Comparison of ENCODE assay signal across 19 cellular contexts in the genomic region with DNA sequence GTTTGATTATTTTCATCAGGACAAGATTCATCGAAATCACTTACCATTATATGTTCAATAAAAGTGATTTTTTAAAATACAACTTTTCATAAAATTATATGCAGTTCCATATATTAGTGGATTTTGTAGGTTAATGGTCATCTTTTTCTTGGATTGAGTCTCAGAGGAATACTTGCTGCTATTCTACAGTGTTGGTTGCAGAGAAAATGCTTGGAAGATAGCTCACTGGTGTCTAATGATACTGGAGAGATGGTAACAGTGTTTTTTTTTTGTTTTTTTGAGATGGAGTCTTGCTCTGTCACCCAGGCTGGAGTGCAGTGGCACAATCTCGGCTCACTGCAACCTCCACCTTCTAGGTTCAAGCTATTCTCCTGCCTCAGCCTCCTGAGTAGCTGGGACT.
A peak's percentile ranks its signal among the peaks of the same experiment; 100 is the strongest.
DNase-seq lines count a peak whose midpoint lies in the region; ATAC-seq, FAIRE-seq and TF ChIP-seq lines count a peak whose summit lies in the region.
"Had no signal": no experiment of that assay in that cellular context is flagged by ENCODE, and none has a peak within 500 bp of the region (broad histone marks: within the 10 kb centered on the region; RNA-seq: fewer than 3 reads in every experiment).

No MANE protein-coding gene starts in this region.

- POLR2A ChIA-PET in endothelial cell of umbilical vein (lab: Charles Lee), result no interaction called here
- POLR2A ChIA-PET in Caco-2 (lab: Charles Lee), result no interaction called here

- H3K9me3 ChIP-seq in SJSA1 (replicated peaks) (no peaks in the 10 kb centered on the region), endothelial cell of umbilical vein (replicated peaks; ENCODE audit: control insufficient read depth, insufficient read depth, low read length) (no peaks in the 10 kb centered on the region), smooth muscle cell (replicated peaks; ENCODE audit: low read depth) (no peaks in the 10 kb centered on the region), Caco-2 (no peaks in the 10 kb centered on the region), pancreas (no peaks in the 10 kb centered on the region)
- H3K9me3 ChIP-seq: SJCRH30 had no signal

- no peaks in the 10 kb centered on the region for H3K36me3 Mint-ChIP-seq in Caco-2 (ENCODE audit: insufficient read depth, unreplicated experiment)
- H3K36me3 Mint-ChIP-seq in activated T-helper 2 cell treated with anti-CD3 and anti-CD28 coated beads, Interferon-gamma antibody, Interleukin-2, Interleukin-4, amounts not matched to agents 10 μg/mL and 5 μg/mL and 100 μg/mL, durations not matched to agents 14 hours and 24 hours and 36 hours (ENCODE audit: low read depth), result peaks cover 12% of the 10 kb centered on the region

- TF ChIP-seq CTCF in endothelial cell of umbilical vein (IDR thresholded peaks at IDR 0.05; ENCODE audit: extremely low read depth in 1 of 2, insufficient read depth in 1 of 2, low read depth in 1 of 2, low read length in 2 of 2), result no peak
- TF ChIP-seq CTCF in smooth muscle cell (IDR thresholded peaks at IDR 0.05; ENCODE audit: borderline replicate concordance, insufficient read depth, poor library complexity, severe bottlenecking), result no peak
- no peak for TF ChIP-seq CTCF in Caco-2 (IDR thresholded peaks at IDR 0.05; ENCODE audit: insufficient read depth in 1 of 2, low read depth in 1 of 2, low read length in 1 of 2, severe bottlenecking in 1 of 2, unreplicated experiment in 1 of 2)
- no peak for TF ChIP-seq CTCF in pancreas (IDR thresholded peaks at IDR 0.05)

- peak overlapping the region; percentile 73 for H3K4me2 ChIP-seq in endothelial cell of umbilical vein (ENCODE audit: insufficient read depth, low read length)
- peak overlapping the region; percentile 51 for H3K4me2 ChIP-seq in smooth muscle cell

- peaks cover 4% of the 10 kb centered on the region for H3F3A ChIP-seq in smooth muscle cell (ENCODE audit: low read depth)

- CTCF ChIA-PET in endothelial cell of umbilical vein (lab: Charles Lee), result interaction anchor here (1.0 to 1.8 kb wide), 7 partner anchors 12 to 85 kb away, joined by 3 to 6 read pairs (median 4); no protein-coding TSS in a partner anchor
- CTCF ChIA-PET in Caco-2 (lab: Charles Lee), result no interaction called here

- H3K27ac ChIP-seq in SJSA1 (peak overlapping the region; percentile 75), endothelial cell of umbilical vein (ENCODE audit: insufficient read depth, low read depth, low read length) (peak overlapping the region; percentile 99), smooth muscle cell (ENCODE audit: low read depth) (peak overlapping the region; percentile 86), pancreas (no peak overlapping the region)
- H3K27ac ChIP-seq: SJCRH30 had no signal

- peaks cover 56% of the 10 kb centered on the region for H3K79me2 ChIP-seq in endothelial cell of umbilical vein (ENCODE audit: control insufficient read depth, insufficient read depth, low read length)
- H3K79me2 ChIP-seq in smooth muscle cell (ENCODE audit: low read depth), result peaks cover 64% of the 10 kb centered on the region

- DNase-seq in ELR (ENCODE audit: low read depth) (peak; percentile 10), SJSA1 (ENCODE audit: low read depth in 1 of 2, low spot score in 2 of 2) (no peak), endothelial cell of umbilical vein (ENCODE audit: low read depth, low spot score) (no peak), smooth muscle cell (lab: John Stamatoyannopoulos, UW; ENCODE audit: unreplicated experiment) (no peak), Caco-2 (no peak), pancreas (no peak)
- DNase-seq in activated T-helper 2 cell treated with anti-CD3 and anti-CD28 coated beads, Interferon-gamma antibody, Interleukin-2, Interleukin-4, amounts not matched to agents 10 μg/mL and 5 μg/mL and 100 μg/mL, durations not matched to agents 14 hours and 24 hours and 36 hours (ENCODE audit: low spot score), result no peak
- DNase-seq: ACHN, AML-193, COR-L47, H9, KG1, NCI-H1417 treated with DMSO at 0.1 percent for 48 hours, NCI-H2029 treated with DMSO at 0.1 percent for 48 hours, NCI-H2171 treated with DMSO at 0.1 percent for 48 hours, NCI-H446 treated with DMSO at 0.1 percent for 48 hours, OCI-M1, RPMI8226, SJCRH30 had no signal

- H3K4me1 ChIP-seq in SJSA1 (replicated peaks), result peaks cover 56% of the 10 kb centered on the region
- H3K4me1 ChIP-seq in endothelial cell of umbilical vein (ENCODE audit: control insufficient read depth, extremely low read depth, insufficient read depth, low read length), result peaks cover 57% of the 10 kb centered on the region
- peaks cover 31% of the 10 kb centered on the region for H3K4me1 ChIP-seq in smooth muscle cell (ENCODE audit: low read depth)
- H3K4me1 ChIP-seq in Caco-2, result no peaks in the 10 kb centered on the region
- peaks cover 0 to 6% (median 0%) of the 10 kb centered on the region in 3 donors for H3K4me1 ChIP-seq in pancreas
- H3K4me1 ChIP-seq: SJCRH30 had no signal

- H3K9me1 ChIP-seq in endothelial cell of umbilical vein (replicated peaks; ENCODE audit: control insufficient read depth, extremely low read depth, insufficient read depth, low read length), result no peaks in the 10 kb centered on the region

- no peaks in the 10 kb centered on the region for H3K27me3 Mint-ChIP-seq in Caco-2 (ENCODE audit: insufficient read depth, unreplicated experiment)
- H3K27me3 Mint-ChIP-seq in activated T-helper 2 cell treated with anti-CD3 and anti-CD28 coated beads, Interferon-gamma antibody, Interleukin-2, Interleukin-4, amounts not matched to agents 10 μg/mL and 5 μg/mL and 100 μg/mL, durations not matched to agents 14 hours and 24 hours and 36 hours (ENCODE audit: low read depth), result no peaks in the 10 kb centered on the region

- FAIRE-seq in endothelial cell of umbilical vein (lab: Jason Lieb, UNC) (no peak), pancreas (lab: Jason Lieb, UNC) (no peak)

- peaks cover 4% of the 10 kb centered on the region for H3K36me3 ChIP-seq in SJSA1
- H3K36me3 ChIP-seq in endothelial cell of umbilical vein (ENCODE audit: control insufficient read depth in 2 of 2, extremely low read depth in 1 of 2, insufficient read depth in 2 of 2, low read length in 2 of 2), result peaks cover 0 to 5% of the 10 kb centered on the region in 2 experiments
- H3K36me3 ChIP-seq in smooth muscle cell (ENCODE audit: low read depth), result no peaks in the 10 kb centered on the region
- no peaks in the 10 kb centered on the region for H3K36me3 ChIP-seq in Caco-2 (ENCODE audit: control insufficient read depth, insufficient read depth, low read length)
- H3K36me3 ChIP-seq in pancreas, result no peaks in the 10 kb centered on the region
- H3K36me3 ChIP-seq: SJCRH30 had no signal

- WGBS in smooth muscle cell (ENCODE audit: low lambda C conversion rate), result 89% methylated on average over 2 of the region's 2 CpGs
- WGBS in pancreas, 2 donors, result 95 to 99% methylated on average over 2 of the region's 2 CpGs

- H3K4me3 Mint-ChIP-seq in Caco-2 (ENCODE audit: unreplicated experiment), result no peak overlapping the region
- no peak overlapping the region for H3K4me3 Mint-ChIP-seq in activated T-helper 2 cell treated with anti-CD3 and anti-CD28 coated beads, Interferon-gamma antibody, Interleukin-2, Interleukin-4, amounts not matched to agents 10 μg/mL and 5 μg/mL and 100 μg/mL, durations not matched to agents 14 hours and 24 hours and 36 hours (ENCODE audit: low read depth)
- H3K4me3 Mint-ChIP-seq: H9 had no signal

- TF ChIP-seq POLR2A in endothelial cell of umbilical vein (IDR thresholded peaks at IDR 0.05; ENCODE audit: low read depth, low read length), result no peak

- H3K27me3 ChIP-seq in SJSA1 (replicated peaks) (no peaks in the 10 kb centered on the region), endothelial cell of umbilical vein (ENCODE audit: control insufficient read depth in 2 of 2, insufficient read depth in 2 of 2, low read length in 2 of 2) (no peaks in the 10 kb centered on the region), smooth muscle cell (ENCODE audit: low read depth) (no peaks in the 10 kb centered on the region), Caco-2 (replicated peaks; ENCODE audit: control insufficient read depth, insufficient read depth, low read length) (no peaks in the 10 kb centered on the region), pancreas (no peaks in the 10 kb centered on the region)
- H3K27me3 ChIP-seq: SJCRH30 had no signal

- no peaks in the 10 kb centered on the region for H3K9me3 Mint-ChIP-seq in Caco-2 (ENCODE audit: unreplicated experiment)
- no peaks in the 10 kb centered on the region for H3K9me3 Mint-ChIP-seq in activated T-helper 2 cell treated with anti-CD3 and anti-CD28 coated beads, Interferon-gamma antibody, Interleukin-2, Interleukin-4, amounts not matched to agents 10 μg/mL and 5 μg/mL and 100 μg/mL, durations not matched to agents 14 hours and 24 hours and 36 hours
- H3K9me3 Mint-ChIP-seq: H9 had no signal

- intact Hi-C loops in endothelial cell of umbilical vein (cut with micrococcal nuclease) (loop anchor here (2.0 kb wide), 2 partner anchors 21 to 73 kb away; no protein-coding TSS in a partner anchor), Caco-2 (cut with micrococcal nuclease; ENCODE audit: unreplicated experiment) (no loop called here), pancreas (cut with DNase I) (no loop called here)
- intact Hi-C loops in activated T-helper 2 cell treated with anti-CD3 and anti-CD28 coated beads, Interferon-gamma antibody, Interleukin-2, Interleukin-4, amounts not matched to agents 10 μg/mL and 5 μg/mL and 100 μg/mL, durations not matched to agents 14 hours and 24 hours and 36 hours (cut with micrococcal nuclease), result no loop called here

- H3K4me3 ChIP-seq in SJSA1 (no peak overlapping the region), endothelial cell of umbilical vein (replicated peaks in 1 of 3; ENCODE audit: insufficient read depth in 1 of 3, low read depth in 1 of 3, low read length in 3 of 3) (no peak overlapping the region), smooth muscle cell (no peak overlapping the region), Caco-2 (ENCODE audit: low read depth, low read length) (no peak overlapping the region), pancreas (no peak overlapping the region)
- H3K4me3 ChIP-seq: SJCRH30 had no signal

- H3K9ac ChIP-seq in endothelial cell of umbilical vein (replicated peaks; ENCODE audit: extremely low read depth, insufficient read depth, low read length), result peak overlapping the region; percentile 73
- H3K9ac ChIP-seq in smooth muscle cell (ENCODE audit: low read depth), result peak overlapping the region; percentile 63

- no peak for ATAC-seq in pancreas

- dilution Hi-C loops in endothelial cell of umbilical vein (cut with MboI; ENCODE audit: extremely low pct_ligation_motif_present, low sequenced_read_pairs), result no loop called here

- no TSS peak for BruUV-seq in endothelial cell of umbilical vein (replicated peaks; lab: Mats Ljungman, UMichigan)
- BruUV-seq in Caco-2 (replicated peaks; lab: Mats Ljungman, UMichigan), result no TSS peak

- H2AFZ ChIP-seq in endothelial cell of umbilical vein (ENCODE audit: low read depth, low read length) (no peak overlapping the region), smooth muscle cell (ENCODE audit: low read depth) (no peak overlapping the region)

- H4K20me1 ChIP-seq in endothelial cell of umbilical vein (replicated peaks; ENCODE audit: control insufficient read depth, extremely low read depth, insufficient read depth, low read length), result no peaks in the 10 kb centered on the region
- peaks cover 33% of the 10 kb centered on the region for H4K20me1 ChIP-seq in smooth muscle cell (ENCODE audit: low read depth)

- no peaks in the 10 kb centered on the region for H3K4me1 Mint-ChIP-seq in Caco-2 (ENCODE audit: low read depth, unreplicated experiment)
- peaks cover 25% of the 10 kb centered on the region for H3K4me1 Mint-ChIP-seq in activated T-helper 2 cell treated with anti-CD3 and anti-CD28 coated beads, Interferon-gamma antibody, Interleukin-2, Interleukin-4, amounts not matched to agents 10 μg/mL and 5 μg/mL and 100 μg/mL, durations not matched to agents 14 hours and 24 hours and 36 hours (ENCODE audit: low read depth)

- no peak overlapping the region for H3K27ac Mint-ChIP-seq in Caco-2 (ENCODE audit: unreplicated experiment)
- H3K27ac Mint-ChIP-seq in activated T-helper 2 cell treated with anti-CD3 and anti-CD28 coated beads, Interferon-gamma antibody, Interleukin-2, Interleukin-4, amounts not matched to agents 10 μg/mL and 5 μg/mL and 100 μg/mL, durations not matched to agents 14 hours and 24 hours and 36 hours, result no peak overlapping the region
- H3K27ac Mint-ChIP-seq: H9 had no signal

Comparison
In these comparisons a context has a peak if more than half of its experiments do, and no peak if none do; other contexts are left out.
1. H3K27ac ChIP-seq: peak in SJSA1 (single experiment), endothelial cell of umbilical vein (single experiment) and smooth muscle cell (single experiment); none in pancreas (0 of 4).